ENCODE assay signal across 2 cellular contexts in genomic region chr1:228723921-228724320, GRCh38.
TF ChIP-seq lines count a peak whose summit lies in the region.

No MANE protein-coding gene starts in this region.

TF ChIP-seq in A549, 52 proteins besides CTCF, POLR2A, EP300 and RAD21:
- TF ChIP-seq TFCP2L1 (CRISPR knock-in tag; IDR thresholded peaks at IDR 0.05) (no peak), MAFK (IDR thresholded peaks at IDR 0.05; ENCODE audit: partially characterized antibody) (peak; percentile 64)

TF ChIP-seq in IMR-90, 13 proteins besides CTCF, POLR2A, EP300 and RAD21:
- peak; percentile 35; the same call in 1 of the 2 replicates for TF ChIP-seq MAFK (IDR thresholded peaks at IDR 0.05; ENCODE audit: low read depth, low read length)
- no peak for TF ChIP-seq BHLHE40 (IDR thresholded peaks at IDR 0.05; ENCODE audit: low read depth, low read length)
